ENCODE assay signal across 9 cellular contexts in genomic region chr10:4546500-4546899, GRCh38.
DNase-seq lines count a peak whose midpoint lies in the region; ATAC-seq and TF ChIP-seq lines count a peak whose summit lies in the region.
"Had no signal": no experiment of that assay in that cellular context is flagged by ENCODE, and none has a peak within 500 bp of the region (broad histone marks: within the 10 kb centered on the region; RNA-seq: fewer than 3 reads in every experiment).

No MANE protein-coding gene starts in this region.

- TF ChIP-seq CTCF in choroid plexus epithelial cell (conservative IDR thresholded peaks at IDR 0.05; ENCODE audit: low read depth, low read length), result peak; percentile 6

- no peak for ATAC-seq in left lobe of liver
- ATAC-seq in HG02763 (IDR thresholded peaks at IDR 0.05; ENCODE audit: unreplicated experiment), result no peak

- peak overlapping the region; percentile 3 for H3K4me3 ChIP-seq in choroid plexus epithelial cell (ENCODE audit: low read depth, low read length)

- DNase-seq in Daoy (ENCODE audit: low read depth) (peak; percentile 60), MV-4-11 (lab: John Stamatoyannopoulos, UW) (peak; percentile 47), choroid plexus epithelial cell (ENCODE audit: low read depth) (peak; percentile 67), left lobe of liver (ENCODE audit: low spot score) (no peak), D341Med (ENCODE audit: low spot score) (no peak), NCI-H1930 (lab: John Stamatoyannopoulos, UW) (no peak)
- DNase-seq in stimulated activated CD4-positive, alpha-beta T cell treated with anti-CD3 and anti-CD28 coated beads, Interleukin-15, amount 100 ng/mL, for 48 hours (ENCODE audit: low read depth in 2 of 2), result peak; percentile 5 to 11
- DNase-seq: NCI-H1436 treated with DMSO at 0.1 percent for 48 hours had no signal

Comparison
In these comparisons a context has a peak if more than half of its experiments do, and no peak if none do; other contexts are left out.
1. DNase-seq: peak in Daoy (single experiment), MV-4-11 (single experiment), choroid plexus epithelial cell (single experiment) and stimulated activated CD4-positive, alpha-beta T cell treated with anti-CD3 and anti-CD28 coated beads, Interleukin-15, amount 100 ng/mL, for 48 hours (2 of 2); none in left lobe of liver (single experiment), D341Med (single experiment) and NCI-H1930 (0 of 2).